8 cellular contexts compared by ENCODE assay signal in genomic region chr17:57551321-57552079, GRCh38.
DNase-seq lines count a peak whose midpoint lies in the region; ATAC-seq and TF ChIP-seq lines count a peak whose summit lies in the region.

No MANE protein-coding gene starts in this region.

- no peaks in the 10 kb centered on the region for H3K9me3 Mint-ChIP-seq in activated naive CD4-positive, alpha-beta T cell treated with anti-CD3 and anti-CD28 coated beads, Interleukin-2, amount 50 U/mL, for 24 hours
- H3K9me3 Mint-ChIP-seq in brain: peaks cover 0 to 2% (median 0%) of the 10 kb centered on the region in 5 experiments

- ATAC-seq in HG03097 (IDR thresholded peaks at IDR 0.05; ENCODE audit: low FRiP score, unreplicated experiment): peak; percentile 56

- no peaks in the 10 kb centered on the region for H3K36me3 Mint-ChIP-seq in activated naive CD4-positive, alpha-beta T cell treated with anti-CD3 and anti-CD28 coated beads, Interleukin-2, amount 50 U/mL, for 24 hours
- no peaks in the 10 kb centered on the region for H3K36me3 Mint-ChIP-seq in brain

- H3K4me3 ChIP-seq in thymus (ENCODE audit: low read length) (peak overlapping the region; percentile 50), thyroid gland (replicated peaks in 1 of 3) (no peak overlapping the region)

- TF ChIP-seq CTCF in brain (conservative IDR thresholded peaks at IDR 0.05): no peak
- TF ChIP-seq CTCF in thyroid gland (IDR thresholded peaks at IDR 0.05): no peak

- H3K27me3 ChIP-seq in thymus (ENCODE audit: control insufficient read depth, insufficient read depth) (no peaks in the 10 kb centered on the region), thyroid gland (no peaks in the 10 kb centered on the region)

- peak overlapping the region; percentile 4 for H3K27ac Mint-ChIP-seq in activated naive CD4-positive, alpha-beta T cell treated with anti-CD3 and anti-CD28 coated beads, Interleukin-2, amount 50 U/mL, for 24 hours
- peak overlapping the region; percentile 89 to 99 (median 92) for H3K27ac Mint-ChIP-seq in brain

- no peak overlapping the region for H3K4me3 Mint-ChIP-seq in activated naive CD4-positive, alpha-beta T cell treated with anti-CD3 and anti-CD28 coated beads, Interleukin-2, amount 50 U/mL, for 24 hours
- H3K4me3 Mint-ChIP-seq in brain: peak overlapping the region in 4 of 5 experiments; percentile 42 to 71 (median 62)

- H3K9me3 ChIP-seq in thymus (ENCODE audit: control insufficient read depth) (no peaks in the 10 kb centered on the region), thyroid gland (no peaks in the 10 kb centered on the region)

- 18% methylated on average over 14 of the region's 14 CpGs for WGBS in thymus
- 87 to 88% methylated on average over 13 to 14 of the region's 14 CpGs for WGBS in thyroid gland, 2 donors

- peaks cover 51% of the 10 kb centered on the region for H3K4me1 Mint-ChIP-seq in activated naive CD4-positive, alpha-beta T cell treated with anti-CD3 and anti-CD28 coated beads, Interleukin-2, amount 50 U/mL, for 24 hours
- H3K4me1 Mint-ChIP-seq in brain: peaks cover 100% of the 10 kb centered on the region

- H3K4me1 ChIP-seq in thymus (ENCODE audit: control insufficient read depth, insufficient read depth, low read length) (peaks cover 70% of the 10 kb centered on the region), thyroid gland (peaks cover 9 to 28% of the 10 kb centered on the region in 2 donors)

- peak overlapping the region; percentile 64 for H3K27ac ChIP-seq in thymus (ENCODE audit: low read depth)
- H3K27ac ChIP-seq in thyroid gland: no peak overlapping the region

- intact Hi-C loops in thyroid gland (cut with DNase I): loop anchor here (10.0 kb wide), 1 partner anchor 307 kb away; no protein-coding TSS in a partner anchor

- no peak for TF ChIP-seq POLR2A in thyroid gland (IDR thresholded peaks at IDR 0.05)

- no peaks in the 10 kb centered on the region for H3K27me3 Mint-ChIP-seq in activated naive CD4-positive, alpha-beta T cell treated with anti-CD3 and anti-CD28 coated beads, Interleukin-2, amount 50 U/mL, for 24 hours
- peaks cover 4% of the 10 kb centered on the region for H3K27me3 Mint-ChIP-seq in brain

- DNase-seq in activated naive CD4-positive, alpha-beta T cell treated with Interleukin-2 at 50 U/mL for 16 hours: no peak
- DNase-seq in NCI-H1694 treated with DMSO at 0.1 percent for 48 hours (lab: John Stamatoyannopoulos, UW): no peak
- DNase-seq in thyroid gland: no peak
- no peak for DNase-seq in islet precursor cell

- H3K36me3 ChIP-seq in thymus (ENCODE audit: control insufficient read depth, insufficient read depth): no peaks in the 10 kb centered on the region
- H3K36me3 ChIP-seq in thyroid gland: no peaks in the 10 kb centered on the region
